In genomic region chr5:134845852-134846640, GRCh38 we compare ENCODE assay signal across 1 cellular context.
TF ChIP-seq lines count a peak whose summit lies in the region.

Gene C5orf24 (plus strand): TSS chr5:134845968. CDS start chr5:134854901, 8,933 bp downstream.

TF ChIP-seq in K562, 482 proteins besides CTCF, POLR2A, EP300 and RAD21 (continued from another document and continues in another):
- TF ChIP-seq CREB1 (IDR thresholded peaks at IDR 0.05) = no peak
- TF ChIP-seq CREB1 (CRISPR knock-in tag; IDR thresholded peaks at IDR 0.05) = peak; percentile 64
- no peak for TF ChIP-seq CHAMP1 (IDR thresholded peaks at IDR 0.05)
- TF ChIP-seq PATZ1 (CRISPR knock-in tag; IDR thresholded peaks at IDR 0.05; ENCODE audit: borderline replicate concordance) = no peak
- 0 out of 2 replicates have a peak, but pooled peaks have one; percentile 9 for TF ChIP-seq MITF (IDR thresholded peaks at IDR 0.05)
- TF ChIP-seq CSDE1 (IDR thresholded peaks at IDR 0.05) = peak in 1 of 2 experiments; percentile 47; a peak in 1 of 4 replicates
- TF ChIP-seq COPS2 (conservative IDR thresholded peaks at IDR 0.05) = no peak
- TF ChIP-seq CHD2 (IDR thresholded peaks at IDR 0.05; ENCODE audit: low read depth, low read length) = peak; percentile 99
- no peak for TF ChIP-seq HDAC6 (IDR thresholded peaks at IDR 0.05; ENCODE audit: low read depth, low read length)
- TF ChIP-seq ESRRA (IDR thresholded peaks at IDR 0.05; ENCODE audit: borderline replicate concordance, low read depth) = peak; percentile 47
- TF ChIP-seq TAF7 (tag; IDR thresholded peaks at IDR 0.05) = no peak
- no peak for TF ChIP-seq CBFB (CRISPR knock-in tag; IDR thresholded peaks at IDR 0.05)
- no peak; a peak in 1 of 3 replicates for TF ChIP-seq CBX3 (IDR thresholded peaks at IDR 0.05; ENCODE audit: borderline replicate concordance in 1 of 2, low read length in 2 of 2)
- TF ChIP-seq TSC22D4 (tag; IDR thresholded peaks at IDR 0.05) = no peak
- TF ChIP-seq ZNF57 (CRISPR knock-in tag; IDR thresholded peaks at IDR 0.05) = no peak
- TF ChIP-seq SMAD2 (IDR thresholded peaks at IDR 0.05; ENCODE audit: low read depth, low read length) = no peak
- TF ChIP-seq LEF1 (IDR thresholded peaks at IDR 0.05) = no peak
- TF ChIP-seq HNRNPH1 (optimal IDR thresholded peaks at IDR 0.05; ENCODE audit: low read depth, low read length) = no peak
- no peak for TF ChIP-seq THRB (CRISPR knock-in tag; conservative IDR thresholded peaks at IDR 0.05)
- TF ChIP-seq MEIS2 (IDR thresholded peaks at IDR 0.05; ENCODE audit: partially characterized antibody) = peak; percentile 86
- TF ChIP-seq BRCA1 (IDR thresholded peaks at IDR 0.05) = no peak
- TF ChIP-seq BRCA1 (CRISPR knock-in tag; IDR thresholded peaks at IDR 0.05) = no peak
- TF ChIP-seq FOXP4 (CRISPR knock-in tag; IDR thresholded peaks at IDR 0.05; ENCODE audit: borderline replicate concordance) = no peak; the same call in 1 of the 2 replicates
- TF ChIP-seq HDAC2 (IDR thresholded peaks at IDR 0.05) = peak; percentile 43; the same call in 1 of the 2 replicates
- no peak for TF ChIP-seq ZNF3 (CRISPR knock-in tag; IDR thresholded peaks at IDR 0.05)
- no peak for TF ChIP-seq BMI1 (IDR thresholded peaks at IDR 0.05; ENCODE audit: low read length)
- no peak for TF ChIP-seq MAFK (IDR thresholded peaks at IDR 0.05; ENCODE audit: low read length)
- TF ChIP-seq ETS1 (conservative IDR thresholded peaks at IDR 0.05; ENCODE audit: control insufficient read depth, low read depth, low read length) = peak; percentile 86
- peak; percentile 97 for TF ChIP-seq RBM22 (IDR thresholded peaks at IDR 0.05; ENCODE audit: low read depth, low read length, poor library complexity, severe bottlenecking)
- TF ChIP-seq XRCC4 (IDR thresholded peaks at IDR 0.05; ENCODE audit: extremely low read depth, insufficient read depth, insufficient read length) = no peak
- no peak for TF ChIP-seq ZNF143 (CRISPR knock-in tag; IDR thresholded peaks at IDR 0.05)
- TF ChIP-seq ZNF384 (IDR thresholded peaks at IDR 0.05; ENCODE audit: low read depth, low read length) = no peak
- TF ChIP-seq ZNF77 (CRISPR knock-in tag; IDR thresholded peaks at IDR 0.05) = no peak
- TF ChIP-seq ZNF436 (CRISPR knock-in tag; IDR thresholded peaks at IDR 0.05) = peak; percentile 57; the same call in 1 of the 2 replicates
- TF ChIP-seq ZNF282 (CRISPR knock-in tag; IDR thresholded peaks at IDR 0.05) = no peak
- TF ChIP-seq POLR3G (IDR thresholded peaks at IDR 0.05; ENCODE audit: extremely low read depth, insufficient read length, insufficient replicate concordance) = no peak
- TF ChIP-seq KHSRP (IDR thresholded peaks at IDR 0.05) = no peak
- peak; percentile 89 for TF ChIP-seq ZBED1 (IDR thresholded peaks at IDR 0.05)
- peak; percentile 65 to 84; a peak in 3 of 4 replicates for TF ChIP-seq MAZ (CRISPR knock-in tag; conservative IDR thresholded peaks at IDR 0.05 in 1 of 2, IDR thresholded peaks at IDR 0.05 in 1 of 2)
- TF ChIP-seq ZNF175 (CRISPR knock-in tag; IDR thresholded peaks at IDR 0.05; ENCODE audit: low read depth) = no peak
- TF ChIP-seq ZNF512 (tag; IDR thresholded peaks at IDR 0.05) = no peak
- peak; percentile 63 for TF ChIP-seq ZNF511 (CRISPR knock-in tag; IDR thresholded peaks at IDR 0.05)
- TF ChIP-seq NKRF (IDR thresholded peaks at IDR 0.05; ENCODE audit: borderline replicate concordance) = peak; percentile 39; the same call in 1 of the 2 replicates
- TF ChIP-seq BRF1 (IDR thresholded peaks at IDR 0.05; ENCODE audit: borderline replicate concordance, extremely low read depth, insufficient read length) = no peak
- TF ChIP-seq TFE3 (CRISPR knock-in tag; IDR thresholded peaks at IDR 0.05) = no peak
- TF ChIP-seq TOE1 (IDR thresholded peaks at IDR 0.05; ENCODE audit: borderline replicate concordance) = no peak
- TF ChIP-seq TOE1 (CRISPR knock-in tag; IDR thresholded peaks at IDR 0.05; ENCODE audit: borderline replicate concordance, low read depth) = peak; percentile 79; the same call in 1 of the 2 replicates
